16 cellular contexts compared by ENCODE assay signal in genomic region chr12:44285321-44285720, GRCh38.
"Had no signal": no experiment of that assay in that cellular context is flagged by ENCODE, and none has a peak within 500 bp of the region (broad histone marks: within the 10 kb centered on the region; RNA-seq: fewer than 3 reads in every experiment).

No MANE protein-coding gene starts in this region.

- DNase-seq: activated CD4-positive, alpha-beta T cell treated with anti-CD3 and anti-CD28 coated beads, Interleukin-2, amount 50 U/mL, for 48 hours; activated effector memory CD4-positive, alpha-beta T cell treated with anti-CD3 and anti-CD28 coated beads, Interleukin-2, amount 50 U/mL, for 16 hours; activated T-cell treated with anti-CD3 and anti-CD28 coated beads, Interleukin-2, amount 50 U/mL, for 4 hours; aorta; foreskin keratinocyte; head of caudate nucleus; islet precursor cell; pancreas; retina; T-helper 2 cell; thyroid gland; uterus had no signal

- FAIRE-seq: bronchial epithelial cell had no signal

- H3K27ac Mint-ChIP-seq: mesothelial cell of epicardium had no signal

- H3K4me1 ChIP-seq: esophagus muscularis mucosa, pancreas, thyroid gland, uterus had no signal

- H3K36me3 ChIP-seq: esophagus muscularis mucosa, pancreas, thyroid gland, uterus had no signal

- H3K27me3 ChIP-seq: esophagus muscularis mucosa, foreskin keratinocyte, pancreas, thyroid gland, uterus had no signal

- H3K4me3 ChIP-seq: esophagus muscularis mucosa, pancreas, thyroid gland, uterus had no signal

- H3K9me3 Mint-ChIP-seq: neural crest cell had no signal

- H3K4me3 Mint-ChIP-seq: activated T-cell treated with anti-CD3 and anti-CD28 coated beads, Interleukin-2, amount 50 U/mL, for 4 hours; mesothelial cell of epicardium; neural crest cell had no signal

- H3K27ac ChIP-seq: esophagus muscularis mucosa, foreskin keratinocyte, pancreas, thyroid gland, uterus had no signal

- H3K4me1 Mint-ChIP-seq: mesothelial cell of epicardium, neural crest cell had no signal

- H3K9me3 ChIP-seq: pancreas, thyroid gland, uterus had no signal
